In genomic region chr5:34957299-34957698, GRCh38 we compare ENCODE assay signal across 13 cellular contexts. TPM values are rescaled to one million over a fixed set of nuclear protein-coding genes. Genes with fewer than 3 reads are reported as not detected.
A peak's percentile ranks its signal among the peaks of the same experiment; 100 is the strongest.
DNase-seq lines count a peak whose midpoint lies in the region; ATAC-seq and TF ChIP-seq lines count a peak whose summit lies in the region.
"Had no signal": no experiment of that assay in that cellular context is flagged by ENCODE, and none has a peak within 500 bp of the region (broad histone marks: within the 10 kb centered on the region; RNA-seq: fewer than 3 reads in every experiment).

No MANE protein-coding gene starts in this region.

- H2AFZ ChIP-seq in IMR-90 (replicated peaks; ENCODE audit: low read length, poor library complexity) = no peak overlapping the region
- H2AFZ ChIP-seq: PC-9 had no signal

- no peak overlapping the region for H3K9ac ChIP-seq in IMR-90 (ENCODE audit: low read depth, low read length)
- H3K9ac ChIP-seq: BLaER1, KMS-11 had no signal

- DNase-seq in EH (ENCODE audit: low read depth) = peak; percentile 43
- DNase-seq in IMR-90 = peak; percentile 31
- DNase-seq in fibroblast of peridontal ligament (ENCODE audit: extremely low read depth) = peak; percentile 56
- peak; percentile 72 for DNase-seq in renal cortical epithelial cell (ENCODE audit: low read depth)
- no peak for DNase-seq in NCI-H774 (lab: John Stamatoyannopoulos, UW)
- no peak for DNase-seq in anterior cingulate cortex (lab: John Stamatoyannopoulos, UW)
- DNase-seq: CD8-positive, alpha-beta memory T cell; NCI-H1092; PC-9 had no signal

- no peak overlapping the region for H3K4me2 ChIP-seq in IMR-90 (ENCODE audit: low read depth, low read length)
- H3K4me2 ChIP-seq: BLaER1, KMS-11, PC-9 had no signal

- dilution Hi-C loops in IMR-90 (cut with HindIII; ENCODE audit: low sequenced_read_pairs, unreplicated experiment) = no loop called here

- H3K4ac ChIP-seq in IMR-90 (ENCODE audit: low read depth, low read length) = no peak overlapping the region

- TF ChIP-seq RAD21 in IMR-90 (IDR thresholded peaks at IDR 0.05; ENCODE audit: low read length) = no peak

- no peak overlapping the region for H4K91ac ChIP-seq in IMR-90 (ENCODE audit: insufficient read depth, low read depth, low read length)

- no peak overlapping the region for H3K23ac ChIP-seq in IMR-90 (ENCODE audit: low read depth, low read length)

- H2AK5ac ChIP-seq in IMR-90 (ENCODE audit: low read depth, low read length) = no peak overlapping the region

- CTCF ChIA-PET in IMR-90 (lab: Yijun Ruan, JAX) = interaction anchor here (0.6 to 1.5 kb wide), 9 partner anchors 8 to 1730 kb away, joined by 3 to 7 read pairs (median 4); no protein-coding TSS in a partner anchor

- no peak overlapping the region for H2BK15ac ChIP-seq in IMR-90 (ENCODE audit: low read depth, low read length)

- intact Hi-C loops in IMR-90 (cut with micrococcal nuclease) = loop anchor here (5.0 kb wide), 1 partner anchor 970 kb away; no protein-coding TSS in a partner anchor

- no peak overlapping the region for H3K14ac ChIP-seq in IMR-90 (replicated peaks; ENCODE audit: low read depth, low read length)

- no peak overlapping the region for H3K18ac ChIP-seq in IMR-90 (ENCODE audit: low read depth, low read length)

- no peaks in the 10 kb centered on the region for H3K27me3 ChIP-seq in IMR-90 (ENCODE audit: control insufficient read depth, insufficient read depth, low read length)
- H3K27me3 ChIP-seq: BLaER1 had no signal

- no peaks in the 10 kb centered on the region; the same call in 1 of the 2 replicates for H3K9me1 ChIP-seq in IMR-90 (ENCODE audit: insufficient read depth, low read length)

- peaks cover 5% of the 10 kb centered on the region for H3K4me1 ChIP-seq in IMR-90 (ENCODE audit: control insufficient read depth, insufficient read depth, low read length)
- H3K4me1 ChIP-seq: BLaER1 had no signal

- no peak overlapping the region for H2BK20ac ChIP-seq in IMR-90 (ENCODE audit: low read depth, low read length)

- H3K56ac ChIP-seq in IMR-90 (ENCODE audit: extremely low read depth, insufficient read depth, low read length) = no peak overlapping the region

- BruUV-seq in IMR-90 (replicated peaks; lab: Mats Ljungman, UMichigan) = no TSS peak

- no peaks in the 10 kb centered on the region for H4K20me1 ChIP-seq in IMR-90 (ENCODE audit: insufficient read depth, low read length)
- H4K20me1 ChIP-seq: BLaER1 had no signal

- POLR2A ChIA-PET in IMR-90 (lab: Charles Lee; ENCODE audit: unreplicated experiment) = no interaction called here

- ATAC-seq in IMR-90 (ENCODE audit: low read depth) = 0 out of 2 replicates have a peak, but pooled peaks have one; percentile 40
- ATAC-seq in HG02970 (IDR thresholded peaks at IDR 0.05; ENCODE audit: low FRiP score, unreplicated experiment) = no peak

- no peak overlapping the region for H2AK9ac ChIP-seq in IMR-90 (replicated peaks; ENCODE audit: low read depth, low read length, poor library complexity)

- H3K27ac ChIP-seq in IMR-90 (ENCODE audit: insufficient read depth, low read length) = no peak overlapping the region
- H3K27ac ChIP-seq: BLaER1, HL-60, KMS-11, PC-9 had no signal

- H2BK120ac ChIP-seq in IMR-90 (ENCODE audit: low read depth, low read length) = no peak overlapping the region

- H3K36me3 ChIP-seq in IMR-90 (ENCODE audit: control insufficient read depth, insufficient read depth, low read length) = peaks cover 7% of the 10 kb centered on the region

- TF ChIP-seq POLR2A in IMR-90 (IDR thresholded peaks at IDR 0.05; ENCODE audit: low read depth, low read length) = no peak

- H4K8ac ChIP-seq in IMR-90 (ENCODE audit: low read depth in 2 of 2, low read length in 2 of 2) = no peak overlapping the region

- in situ Hi-C loops in IMR-90 (cut with MboI; ENCODE audit: low sequenced_read_pairs) = no loop called here

- no peaks in the 10 kb centered on the region for H3K9me3 ChIP-seq in IMR-90 (ENCODE audit: control insufficient read depth, insufficient read depth, low read length)
- H3K9me3 ChIP-seq: BLaER1 had no signal

- H3K79me1 ChIP-seq in IMR-90 (ENCODE audit: low read depth in 1 of 2, low read length in 2 of 2) = no peaks in the 10 kb centered on the region

- no peak for TF ChIP-seq CTCF in IMR-90 (conservative IDR thresholded peaks at IDR 0.05; ENCODE audit: low read depth, low read length)

- no peak overlapping the region for H2BK5ac ChIP-seq in IMR-90 (ENCODE audit: low read depth, low read length, poor library complexity, severe bottlenecking)

- H4K5ac ChIP-seq in IMR-90 (ENCODE audit: low read depth, low read length) = no peak overlapping the region

- no peak overlapping the region for H3K4me3 ChIP-seq in IMR-90 (ENCODE audit: insufficient read depth, low read depth, low read length)
- H3K4me3 ChIP-seq: BLaER1, PC-9 had no signal

TF ChIP-seq in IMR-90, 13 proteins besides CTCF, POLR2A, EP300 and RAD21:
- no peak for TF ChIP-seq RFX5 (IDR thresholded peaks at IDR 0.05; ENCODE audit: low read depth, low read length)
- TF ChIP-seq FOS (IDR thresholded peaks at IDR 0.05; ENCODE audit: low read depth, low read length) = no peak

RNA-seq across cellular contexts. Expression of gene DNAJC21, which starts 27.9 kb away (rescaled TPM):
- total RNA-seq in IMR-90 (2012; rRNA removed) (8.8 and 27.2 TPM in 2 replicates), renal cortical epithelial cell (24.8 and 47.9 TPM in 2 replicates)
- polyA plus RNA-seq in IMR-90 (2012; rRNA removed) = 10.2 and 12.7 TPM in 2 replicates
- polyA plus RNA-seq in IMR-90 (2012; cell fraction: cytosol; rRNA removed) = 1.1 and 1.8 TPM in 2 replicates
- 1.2 and 7.2 TPM in 2 replicates for polyA plus RNA-seq in IMR-90 (2012; cell fraction: nucleus; rRNA removed; ENCODE audit: low replicate concordance)

RNA-seq across cellular contexts. Expression of gene BRIX1, which starts 41.8 kb away (rescaled TPM):
- total RNA-seq in IMR-90 (2012; rRNA removed) = 15.1 and 53.0 TPM in 2 replicates
- polyA plus RNA-seq in IMR-90 (2012; rRNA removed) = 21.9 and 26.1 TPM in 2 replicates
- polyA plus RNA-seq in IMR-90 (2012; cell fraction: cytosol; rRNA removed) = 2.2 and 3.4 TPM in 2 replicates
- 1.3 and 7.7 TPM in 2 replicates for polyA plus RNA-seq in IMR-90 (2012; cell fraction: nucleus; rRNA removed; ENCODE audit: low replicate concordance)
- total RNA-seq in renal cortical epithelial cell = 27.3 and 37.9 TPM in 2 replicates

RNA-seq across cellular contexts. Expression of gene RAD1, which starts 42.0 kb away (rescaled TPM):
- total RNA-seq in IMR-90 (2012; rRNA removed) (20.8 and 21.5 TPM in 2 replicates), renal cortical epithelial cell (12.0 and 14.1 TPM in 2 replicates)
- 18.4 and 18.5 TPM in 2 replicates for polyA plus RNA-seq in IMR-90 (2012; rRNA removed)
- 4.2 and 8.4 TPM in 2 replicates for polyA plus RNA-seq in IMR-90 (2012; cell fraction: cytosol; rRNA removed)
- 12.1 and 21.3 TPM in 2 replicates for polyA plus RNA-seq in IMR-90 (2012; cell fraction: nucleus; rRNA removed; ENCODE audit: low replicate concordance)

Comparison
In these comparisons a context has a peak if more than half of its experiments do, and no peak if none do; other contexts are left out.
1. DNase-seq: peak in EH (single experiment), IMR-90 (single experiment), fibroblast of peridontal ligament (single experiment) and renal cortical epithelial cell (single experiment); none in NCI-H774 (single experiment) and anterior cingulate cortex (0 of 58).